20 cellular contexts compared by ENCODE assay signal in the genomic region with DNA sequence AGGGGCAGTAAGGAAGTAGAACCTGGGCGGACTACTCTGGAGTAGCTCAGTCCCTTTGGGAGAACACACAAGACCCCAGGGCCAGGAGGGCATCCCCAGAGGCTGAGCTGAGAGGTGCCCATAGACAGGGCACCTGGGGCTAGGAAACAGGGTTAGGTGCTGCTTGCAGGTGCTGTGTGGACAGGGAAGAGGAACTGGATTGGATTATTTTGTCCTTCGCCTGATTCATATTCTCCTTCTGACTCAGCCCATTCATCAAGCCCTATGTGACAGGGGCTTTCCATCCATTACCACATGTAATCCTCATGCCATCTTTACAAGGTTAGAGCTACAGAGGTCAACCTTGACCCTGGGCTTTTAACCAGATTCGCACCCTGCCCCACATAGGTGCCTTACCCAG.
A peak's percentile ranks its signal among the peaks of the same experiment; 100 is the strongest.
DNase-seq lines count a peak whose midpoint lies in the region; ATAC-seq, FAIRE-seq and TF ChIP-seq lines count a peak whose summit lies in the region.
"Had no signal": no experiment of that assay in that cellular context is flagged by ENCODE, and none has a peak within 500 bp of the region (broad histone marks: within the 10 kb centered on the region; RNA-seq: fewer than 3 reads in every experiment).

No MANE protein-coding gene starts in this region.

- SMC1A ChIA-PET in GM12878 (lab: Charles Lee; ENCODE audit: uncharacterized antibody, unreplicated experiment) = interaction anchor here (0.9 to 2.1 kb wide), 9 partner anchors 12 to 238 kb away, joined by 3 to 9 read pairs (median 3); no protein-coding TSS in a partner anchor

- POLR2A ChIA-PET in GM12878 (lab: Charles Lee) = interaction anchor here (0.9 to 1.0 kb wide), 2 partner anchors 11 to 170 kb away, joined by 3 to 4 read pairs; no protein-coding TSS in a partner anchor

- FAIRE-seq in GM12878 (lab: Jason Lieb, UNC) = no peak

- peaks cover 30% of the 10 kb centered on the region for H3K4me1 ChIP-seq in GM12878 (ENCODE audit: control insufficient read depth, insufficient read depth, low read length)
- no peaks in the 10 kb centered on the region for H3K4me1 ChIP-seq in trophoblast cell (ENCODE audit: control insufficient read depth in 1 of 2, insufficient read depth in 2 of 2, low read length in 2 of 2)

- H4K20me1 ChIP-seq in GM12878 (ENCODE audit: control insufficient read depth, insufficient read depth) = no peaks in the 10 kb centered on the region

- TF ChIP-seq CTCF in GM12878 (IDR thresholded peaks at IDR 0.05 in 2 of 3, conservative IDR thresholded peaks at IDR 0.05 in 1 of 3; ENCODE audit: control insufficient read depth in 2 of 3, extremely low read depth in 1 of 3, insufficient read depth in 1 of 3, low read depth in 3 of 3, low read length in 3 of 3) = no peak
- TF ChIP-seq CTCF in brain microvascular endothelial cell (IDR thresholded peaks at IDR 0.05; ENCODE audit: low read depth, low read length, missing control alignments) = no peak

- no peak for TF ChIP-seq POLR2A in GM12878 (IDR thresholded peaks at IDR 0.05; ENCODE audit: low read depth, low read length)

- TF ChIP-seq EP300 in GM12878 (IDR thresholded peaks at IDR 0.05; ENCODE audit: borderline replicate concordance in 1 of 2, control insufficient read depth in 1 of 2, low read depth in 2 of 2, low read length in 2 of 2) = peak; percentile 81 to 97

- ATAC-seq in GM19025 (IDR thresholded peaks at IDR 0.05; ENCODE audit: low read depth, unreplicated experiment) (peak; percentile 59), HG03354 (IDR thresholded peaks at IDR 0.05; ENCODE audit: poor library complexity, severe bottlenecking, unreplicated experiment) (peak; percentile 46), GM12878 (peak; percentile 83)
- ATAC-seq: left lobe of liver had no signal

- DNase-seq in A172 (ENCODE audit: low spot score) = peak; percentile 82
- peak; percentile 84 for DNase-seq in GM12878 (ENCODE audit: low read depth, low spot score)
- no peak for DNase-seq in H7
- DNase-seq in NCI-H2171 (lab: John Stamatoyannopoulos, UW) = no peak
- no peak for DNase-seq in brain microvascular endothelial cell
- no peak for DNase-seq in trophoblast cell
- DNase-seq: 8988T; activated T-cell treated with anti-CD3 and anti-CD28 coated beads for 4 hours; amniotic stem cell; Calu3; central memory CD4-positive, alpha-beta T cell; erythroblast; GF-D8; HCEC 1CT; NCI-H1417; SHP77 treated with DMSO at 0.1 percent for 48 hours had no signal

- no peak overlapping the region for H4K91ac ChIP-seq in trophoblast cell (ENCODE audit: low read depth, low read length)

- H3K27me3 ChIP-seq in GM12878 (replicated peaks in 1 of 2; ENCODE audit: control insufficient read depth in 2 of 2, insufficient read depth in 2 of 2, low read length in 1 of 2) = no peaks in the 10 kb centered on the region
- H3K27me3 ChIP-seq in H7 (ENCODE audit: control insufficient read depth, insufficient read depth, low read length) = no peaks in the 10 kb centered on the region; the same call in 1 of the 2 replicates
- H3K27me3 ChIP-seq in brain microvascular endothelial cell (replicated peaks) = no peaks in the 10 kb centered on the region
- no peaks in the 10 kb centered on the region for H3K27me3 ChIP-seq in trophoblast cell (ENCODE audit: insufficient read depth, low read length)

- H4K12ac ChIP-seq in trophoblast cell (ENCODE audit: low read depth, low read length) = no peak overlapping the region

- H3K4me3 ChIP-seq in GM12878 (no peak overlapping the region), H7 (ENCODE audit: insufficient read depth, low read depth, low read length) (no peak overlapping the region), brain microvascular endothelial cell (ENCODE audit: low read depth, low read length) (no peak overlapping the region), trophoblast cell (ENCODE audit: low read depth, low read length) (no peak overlapping the region)

- H2BK5ac ChIP-seq in trophoblast cell (ENCODE audit: low read depth, low read length, poor library complexity) = no peak overlapping the region

- H3K4me2 ChIP-seq in GM12878 (ENCODE audit: control insufficient read depth, insufficient read depth) (peak overlapping the region; percentile 38; the same call in 1 of the 2 replicates), trophoblast cell (ENCODE audit: low read length) (no peak overlapping the region)

- H2BK120ac ChIP-seq in trophoblast cell (ENCODE audit: insufficient read depth, low read length, poor library complexity) = no peak overlapping the region

- peak overlapping the region; percentile 49 for H3K27ac ChIP-seq in GM12878 (ENCODE audit: control insufficient read depth, insufficient read depth)
- H3K27ac ChIP-seq in brain microvascular endothelial cell = no peak overlapping the region
- no peak overlapping the region for H3K27ac ChIP-seq in trophoblast cell (ENCODE audit: low read depth, low read length)
- H3K27ac ChIP-seq: VCaP had no signal

- no peaks in the 10 kb centered on the region for H3K36me3 ChIP-seq in GM12878 (ENCODE audit: control insufficient read depth in 2 of 2, insufficient read depth in 2 of 2, low read length in 1 of 2)
- H3K36me3 ChIP-seq in H7 (replicated peaks; ENCODE audit: control insufficient read depth, insufficient read depth, low read length) = no peaks in the 10 kb centered on the region
- H3K36me3 ChIP-seq in brain microvascular endothelial cell (replicated peaks) = no peaks in the 10 kb centered on the region
- no peaks in the 10 kb centered on the region for H3K36me3 ChIP-seq in trophoblast cell (ENCODE audit: control insufficient read depth in 1 of 2, insufficient read depth in 2 of 2, low read length in 2 of 2)

- H3K14ac ChIP-seq in trophoblast cell (ENCODE audit: low read length) = no peak overlapping the region

- no peaks in the 10 kb centered on the region for H3K79me2 ChIP-seq in GM12878 (ENCODE audit: control insufficient read depth, insufficient read depth, low read length)
- H3K79me2 ChIP-seq in trophoblast cell (ENCODE audit: control insufficient read depth, insufficient read depth, low read length, poor library complexity) = no peaks in the 10 kb centered on the region

- in situ Hi-C loops in GM12878 (cut with MboI) = loop anchor here (10.0 kb wide), 1 partner anchor 174 kb away; no protein-coding TSS in a partner anchor
- in situ Hi-C loops in brain microvascular endothelial cell (cut with HindIII; ENCODE audit: low pct_ligation_motif_present, low sequenced_read_pairs) = no loop called here

- H3K9ac ChIP-seq in GM12878 (ENCODE audit: control insufficient read depth, insufficient read depth, low read length) = no peak overlapping the region; the same call in 1 of the 2 replicates
- no peak overlapping the region for H3K9ac ChIP-seq in trophoblast cell (ENCODE audit: low read length)

- intact Hi-C loops in GM12878 (cut with micrococcal nuclease; ENCODE audit: unreplicated experiment) = loop anchor here (2.0 to 10.0 kb wide), 2 partner anchors 170 to 234 kb away; no protein-coding TSS in a partner anchor

- no peaks in the 10 kb centered on the region for H3K79me1 ChIP-seq in trophoblast cell (ENCODE audit: low read length)

- no peak for TF ChIP-seq RAD21 in GM12878 (IDR thresholded peaks at IDR 0.05; ENCODE audit: insufficient read depth, low read depth, low read length)

- no peak overlapping the region for H4K8ac ChIP-seq in trophoblast cell (ENCODE audit: low read depth, low read length)

- H2AFZ ChIP-seq in GM12878 (ENCODE audit: control insufficient read depth, low read depth, low read length) = peak overlapping the region; percentile 4
- no peak overlapping the region for H2AFZ ChIP-seq in trophoblast cell (ENCODE audit: insufficient read depth, low read length, poor library complexity)

- no peak overlapping the region for H3K4ac ChIP-seq in trophoblast cell (ENCODE audit: low read depth, low read length)

- H3K23ac ChIP-seq in trophoblast cell (ENCODE audit: low read length) = no peak overlapping the region

- CTCF ChIA-PET in GM12878 (lab: Yijun Ruan, JAX) = interaction anchor here (1.0 to 2.6 kb wide), 6 partner anchors 10 to 170 kb away, joined by 3 to 11 read pairs (median 4); no protein-coding TSS in a partner anchor

- H3K9me3 ChIP-seq in GM12878 (replicated peaks; ENCODE audit: control insufficient read depth, insufficient read depth, low read length) (peaks cover 2% of the 10 kb centered on the region; the same call in 2 of the 3 replicates), trophoblast cell (ENCODE audit: insufficient read depth, low read depth, low read length) (no peaks in the 10 kb centered on the region)

- H2AK5ac ChIP-seq in trophoblast cell (ENCODE audit: low read length) = no peak overlapping the region

- H2BK12ac ChIP-seq in trophoblast cell (ENCODE audit: low read length) = no peak overlapping the region

- RAD21 ChIA-PET in GM12878 (lab: Charles Lee; ENCODE audit: unreplicated experiment) = interaction anchor here (0.8 to 2.0 kb wide), 4 partner anchors 9 to 171 kb away, joined by 3 to 10 read pairs (median 4); no protein-coding TSS in a partner anchor

- 18% methylated on average over 3 of the region's 3 CpGs for WGBS in GM12878 (ENCODE audit: insufficient coverage, insufficient replicate concordance, low lambda C conversion rate, missing lambda C conversion rate)
- no CpG with 5 or more reads among the region's 3 CpGs for WGBS in trophoblast cell (ENCODE audit: extremely low coverage, insufficient coverage, insufficient read length)

- H3K18ac ChIP-seq in trophoblast cell (ENCODE audit: low read length) = no peak overlapping the region

- no TSS peak for BruUV-seq in GM12878 (replicated peaks; lab: Mats Ljungman, UMichigan)

TF ChIP-seq in GM12878, 131 proteins besides CTCF, POLR2A, EP300 and RAD21 (continues in another document):
- no peak for TF ChIP-seq EGR1 (IDR thresholded peaks at IDR 0.05; ENCODE audit: borderline replicate concordance in 1 of 2, low read depth in 2 of 2, low read length in 2 of 2)
- no peak for TF ChIP-seq CBX5 (IDR thresholded peaks at IDR 0.05; ENCODE audit: low read depth)
- no peak for TF ChIP-seq YY1 (IDR thresholded peaks at IDR 0.05; ENCODE audit: low read depth, low read length)
- peak; percentile 86 for TF ChIP-seq BACH1 (IDR thresholded peaks at IDR 0.05; ENCODE audit: borderline replicate concordance)
- no peak for TF ChIP-seq RBBP5 (conservative IDR thresholded peaks at IDR 0.05)
- TF ChIP-seq, protein P1, sequence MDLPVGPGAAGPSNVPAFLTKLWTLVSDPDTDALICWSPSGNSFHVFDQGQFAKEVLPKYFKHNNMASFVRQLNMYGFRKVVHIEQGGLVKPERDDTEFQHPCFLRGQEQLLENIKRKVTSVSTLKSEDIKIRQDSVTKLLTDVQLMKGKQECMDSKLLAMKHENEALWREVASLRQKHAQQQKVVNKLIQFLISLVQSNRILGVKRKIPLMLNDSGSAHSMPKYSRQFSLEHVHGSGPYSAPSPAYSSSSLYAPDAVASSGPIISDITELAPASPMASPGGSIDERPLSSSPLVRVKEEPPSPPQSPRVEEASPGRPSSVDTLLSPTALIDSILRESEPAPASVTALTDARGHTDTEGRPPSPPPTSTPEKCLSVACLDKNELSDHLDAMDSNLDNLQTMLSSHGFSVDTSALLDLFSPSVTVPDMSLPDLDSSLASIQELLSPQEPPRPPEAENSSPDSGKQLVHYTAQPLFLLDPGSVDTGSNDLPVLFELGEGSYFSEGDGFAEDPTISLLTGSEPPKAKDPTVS (IDR thresholded peaks at IDR 0.05; ENCODE audit: low read depth, low read length) = no peak
- peak; percentile 99 for TF ChIP-seq IRF4 (IDR thresholded peaks at IDR 0.05; ENCODE audit: low read depth, low read length)
- no peak for TF ChIP-seq SREBF2 (IDR thresholded peaks at IDR 0.05; ENCODE audit: low read length)

Comparison
In these comparisons a context has a peak if more than half of its experiments do, and no peak if none do; other contexts are left out.
1. DNase-seq: peak in A172 (single experiment) and GM12878 (single experiment); none in H7 (single experiment), NCI-H2171 (single experiment), brain microvascular endothelial cell (single experiment) and trophoblast cell (0 of 2).
2. Peak in every context shown above with its lines, with median percentiles within 50 percentile points of each other: ATAC-seq.